ENCODE assay signal across 8 cellular contexts in the genomic region with DNA sequence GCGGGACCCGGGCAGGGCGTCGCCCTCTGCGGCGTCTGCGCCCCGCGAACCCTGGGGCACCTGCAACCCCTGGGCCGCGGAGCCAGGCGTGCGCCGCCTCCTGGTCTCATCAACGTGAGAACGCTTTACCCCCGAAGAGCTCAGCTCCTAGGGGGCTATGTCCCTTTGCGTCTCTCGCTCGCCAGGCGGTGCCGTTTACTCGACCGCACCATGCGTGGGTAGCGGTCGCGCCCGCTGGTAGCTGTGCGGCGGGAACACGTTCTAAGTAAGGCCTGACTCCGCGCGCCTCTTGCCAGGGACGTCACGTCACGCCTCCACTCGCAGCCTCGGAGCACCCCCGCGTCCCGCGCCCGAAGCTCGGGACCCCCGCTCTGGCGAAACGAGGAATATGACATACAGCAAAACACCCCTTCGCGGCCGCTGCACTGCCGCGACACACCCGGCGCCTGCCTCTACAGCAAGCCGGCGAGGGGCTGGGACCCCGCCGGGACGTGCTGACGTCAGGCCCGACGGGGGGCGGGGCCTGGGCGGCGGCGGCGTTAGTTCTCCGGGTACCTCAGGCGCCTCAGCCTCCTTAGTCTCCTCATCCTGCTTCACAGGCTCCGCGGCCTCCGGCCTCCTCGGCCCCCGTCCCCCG. TPM values are rescaled to one million over a fixed set of nuclear protein-coding genes. Genes with fewer than 3 reads are reported as not detected.
A peak's percentile ranks its signal among the peaks of the same experiment; 100 is the strongest.
DNase-seq lines count a peak whose midpoint lies in the region; ATAC-seq and TF ChIP-seq lines count a peak whose summit lies in the region.

A gene with protein sequence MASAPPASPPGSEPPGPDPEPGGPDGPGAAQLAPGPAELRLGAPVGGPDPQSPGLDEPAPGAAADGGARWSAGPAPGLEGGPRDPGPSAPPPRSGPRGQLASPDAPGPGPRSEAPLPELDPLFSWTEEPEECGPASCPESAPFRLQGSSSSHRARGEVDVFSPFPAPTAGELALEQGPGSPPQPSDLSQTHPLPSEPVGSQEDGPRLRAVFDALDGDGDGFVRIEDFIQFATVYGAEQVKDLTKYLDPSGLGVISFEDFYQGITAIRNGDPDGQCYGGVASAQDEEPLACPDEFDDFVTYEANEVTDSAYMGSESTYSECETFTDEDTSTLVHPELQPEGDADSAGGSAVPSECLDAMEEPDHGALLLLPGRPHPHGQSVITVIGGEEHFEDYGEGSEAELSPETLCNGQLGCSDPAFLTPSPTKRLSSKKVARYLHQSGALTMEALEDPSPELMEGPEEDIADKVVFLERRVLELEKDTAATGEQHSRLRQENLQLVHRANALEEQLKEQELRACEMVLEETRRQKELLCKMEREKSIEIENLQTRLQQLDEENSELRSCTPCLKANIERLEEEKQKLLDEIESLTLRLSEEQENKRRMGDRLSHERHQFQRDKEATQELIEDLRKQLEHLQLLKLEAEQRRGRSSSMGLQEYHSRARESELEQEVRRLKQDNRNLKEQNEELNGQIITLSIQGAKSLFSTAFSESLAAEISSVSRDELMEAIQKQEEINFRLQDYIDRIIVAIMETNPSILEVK (plus strand): TSS at position 568 of the 637 bp plus-strand sequence. CDS start 358 bp downstream, outside the sequence.

- H2BK15ac ChIP-seq in mesenchymal stem cell (ENCODE audit: low read depth, poor library complexity, severe bottlenecking) = peak within 1 kb of the TSS; percentile 93

- H3K4me3 ChIP-seq in effector memory CD4-positive, alpha-beta T cell (ENCODE audit: insufficient read depth, low read depth, low read length, poor library complexity, severe bottlenecking) = peak within 1 kb of the TSS; percentile 90
- H3K4me3 ChIP-seq in mesenchymal stem cell (ENCODE audit: insufficient read depth in 1 of 2, low read depth in 1 of 2, low read length in 2 of 2) = peak within 1 kb of the TSS; percentile 76 to 86

- no peaks in the 10 kb centered on the region for H3K36me3 ChIP-seq in effector memory CD4-positive, alpha-beta T cell (ENCODE audit: control insufficient read depth, insufficient read depth, low read length)
- peaks cover 3% of the 10 kb centered on the region in 2 experiments for H3K36me3 ChIP-seq in mesenchymal stem cell (ENCODE audit: control insufficient read depth in 1 of 2, insufficient read depth in 2 of 2, low read depth in 1 of 2, low read length in 2 of 2)

- H2BK5ac ChIP-seq in mesenchymal stem cell (ENCODE audit: low read depth, low read length, poor library complexity, severe bottlenecking) = no peak within 1 kb of the TSS

- H3K79me1 ChIP-seq in mesenchymal stem cell (replicated peaks; ENCODE audit: low read length, poor library complexity, severe bottlenecking) = peaks cover 19% of the 10 kb centered on the region

- peak within 1 kb of the TSS; percentile 87 for H4K8ac ChIP-seq in mesenchymal stem cell (ENCODE audit: low read length)

- H3K4me3 Mint-ChIP-seq in CD14-positive monocyte = peak within 1 kb of the TSS; percentile 85 to 95

- peak within 1 kb of the TSS; percentile 84 for H3K27ac ChIP-seq in effector memory CD4-positive, alpha-beta T cell (ENCODE audit: insufficient read depth, low read length, poor library complexity, severe bottlenecking)
- peak within 1 kb of the TSS; percentile 75 for H3K27ac ChIP-seq in mesenchymal stem cell (ENCODE audit: low read length, poor library complexity, severe bottlenecking)

- H3K9ac ChIP-seq in mesenchymal stem cell (ENCODE audit: low read length) = peak within 1 kb of the TSS; percentile 83

- H3K4me1 ChIP-seq in effector memory CD4-positive, alpha-beta T cell (ENCODE audit: control insufficient read depth, insufficient read depth, low read length, poor library complexity, severe bottlenecking) = peaks cover 18% of the 10 kb centered on the region
- H3K4me1 ChIP-seq in mesenchymal stem cell (ENCODE audit: control insufficient read depth, insufficient read depth, low read depth, low read length) = peaks cover 28% of the 10 kb centered on the region

- peak; percentile 80 for ATAC-seq in GM19324 (IDR thresholded peaks at IDR 0.05; ENCODE audit: low FRiP score, unreplicated experiment)
- peak; percentile 66 for ATAC-seq in HG03520 (IDR thresholded peaks at IDR 0.05; ENCODE audit: unreplicated experiment)

- H3K27me3 ChIP-seq in effector memory CD4-positive, alpha-beta T cell (replicated peaks; ENCODE audit: control insufficient read depth, insufficient read depth, low read length, poor library complexity, severe bottlenecking) = no peaks in the 10 kb centered on the region
- no peaks in the 10 kb centered on the region for H3K27me3 ChIP-seq in mesenchymal stem cell (ENCODE audit: control insufficient read depth in 1 of 2, insufficient read depth in 1 of 2, low read length in 2 of 2)

- H3K14ac ChIP-seq in mesenchymal stem cell (ENCODE audit: low read length in 2 of 2) = peak within 1 kb of the TSS in 1 of 2 experiments; percentile 97

- peak within 1 kb of the TSS in 1 of 2 experiments; percentile 97 for H3K23ac ChIP-seq in mesenchymal stem cell (ENCODE audit: low read length in 2 of 2)

- peak within 1 kb of the TSS; percentile 78 for H4K91ac ChIP-seq in mesenchymal stem cell (ENCODE audit: low read length)

- peak within 1 kb of the TSS; percentile 64 to 71 for H3K4ac ChIP-seq in mesenchymal stem cell (ENCODE audit: low read depth in 1 of 2, low read length in 2 of 2)

- DNase-seq in CD14-positive monocyte (ENCODE audit: low spot score) (no peak), NCI-H774 (lab: John Stamatoyannopoulos, UW) (peak; percentile 51), mesenchymal stem cell (peak; percentile 78)
- peak; percentile 95 for DNase-seq in activated CD8-positive, alpha-beta memory T cell treated with anti-CD3 and anti-CD28 coated beads for 24 hours
- peak; percentile 59 to 75 (median 71) for DNase-seq in effector memory CD4-positive, alpha-beta T cell
- DNase-seq in stimulated activated CD8-positive, alpha-beta memory T cell treated with anti-CD3 and anti-CD28 coated beads, Interleukin-12 subunit alpha, Interleukin-12 subunit beta, amount 100 ng/mL, for 4 hours (ENCODE audit: low read depth) = peak; percentile 80

- H3K9me3 ChIP-seq in effector memory CD4-positive, alpha-beta T cell (ENCODE audit: control insufficient read depth, low read length) = no peaks in the 10 kb centered on the region
- H3K9me3 ChIP-seq in mesenchymal stem cell (ENCODE audit: control insufficient read depth, low read length) = no peaks in the 10 kb centered on the region

- H3K18ac ChIP-seq in mesenchymal stem cell (ENCODE audit: low read depth in 1 of 2, low read length in 2 of 2) = peak within 1 kb of the TSS; percentile 62 to 93

- peaks cover 0 to 9% (median 0%) of the 10 kb centered on the region in 7 donors for H3K9me3 Mint-ChIP-seq in CD14-positive monocyte

- peak within 1 kb of the TSS; percentile 49 for H2BK120ac ChIP-seq in mesenchymal stem cell (ENCODE audit: low read depth, low read length)

- peak within 1 kb of the TSS; percentile 19 to 91 (median 76) for H3K27ac Mint-ChIP-seq in CD14-positive monocyte

- 3% methylated on average over 58 of the region's 77 CpGs for WGBS in mesenchymal stem cell

- peak within 1 kb of the TSS; percentile 55 for H2AK5ac ChIP-seq in mesenchymal stem cell (ENCODE audit: low read length, severe bottlenecking)

- peak within 1 kb of the TSS; percentile 91 for H2AFZ ChIP-seq in mesenchymal stem cell (ENCODE audit: low read depth, low read length)

- intact Hi-C loops in CD14-positive monocyte (cut with micrococcal nuclease) = no loop called here

- peaks cover 31 to 41% (median 40%) of the 10 kb centered on the region in 3 donors for H3K27me3 Mint-ChIP-seq in CD14-positive monocyte (ENCODE audit: low read depth in 3 of 3)

- no peak for TF ChIP-seq CTCF in CD14-positive monocyte (IDR thresholded peaks at IDR 0.05)

- peaks cover 7% of the 10 kb centered on the region in 2 donors for H3K36me3 Mint-ChIP-seq in CD14-positive monocyte

- peak within 1 kb of the TSS; percentile 92 for H2BK12ac ChIP-seq in mesenchymal stem cell (ENCODE audit: low read length in 2 of 2)

- H3K4me2 ChIP-seq in mesenchymal stem cell (ENCODE audit: low read length, poor library complexity, severe bottlenecking) = peak within 1 kb of the TSS; percentile 99

- peaks cover 26% of the 10 kb centered on the region for H3K4me1 Mint-ChIP-seq in CD14-positive monocyte

RNA-seq across cellular contexts. Expression of the gene that starts here (rescaled TPM):
- under 1 TPM; 0.37 to 0.49 TPM for polyA plus RNA-seq in CD14-positive monocyte
- polyA plus RNA-seq in mesenchymal stem cell (2013, experiment 1 of 2) = 15.0 TPM
- polyA plus RNA-seq in mesenchymal stem cell (2013, experiment 2 of 2) = 14.4 TPM
